19 cellular contexts compared by ENCODE assay signal in genomic region chr22:27463121-27463520, GRCh38.
DNase-seq lines count a peak whose midpoint lies in the region; ATAC-seq and TF ChIP-seq lines count a peak whose summit lies in the region.
"Had no signal": no experiment of that assay in that cellular context is flagged by ENCODE, and none has a peak within 500 bp of the region (broad histone marks: within the 10 kb centered on the region; RNA-seq: fewer than 3 reads in every experiment).

No MANE protein-coding gene starts in this region.

- H4K5ac ChIP-seq in IMR-90 (ENCODE audit: low read depth, low read length) = no peak overlapping the region

- H3K4me1 ChIP-seq in IMR-90 (ENCODE audit: control insufficient read depth, insufficient read depth, low read length) = peaks cover 22% of the 10 kb centered on the region

- H4K8ac ChIP-seq in IMR-90 (ENCODE audit: low read depth in 2 of 2, low read length in 2 of 2) = no peak overlapping the region; a peak in 1 of 4 replicates

- no peak for TF ChIP-seq CTCF in IMR-90 (conservative IDR thresholded peaks at IDR 0.05; ENCODE audit: low read depth, low read length)
- no peak for TF ChIP-seq CTCF in dorsolateral prefrontal cortex (IDR thresholded peaks at IDR 0.05 in 54 of 56, conservative IDR thresholded peaks at IDR 0.05 in 2 of 56; ENCODE audit: low read depth in 1 of 56, partially characterized antibody in 56 of 56)

- H4K20me1 ChIP-seq in IMR-90 (ENCODE audit: insufficient read depth, low read length) = no peaks in the 10 kb centered on the region

- H3K9me3 ChIP-seq in IMR-90 (ENCODE audit: control insufficient read depth, insufficient read depth, low read length) = peaks cover 3% of the 10 kb centered on the region; the same call in 1 of the 2 replicates

- H3K27me3 ChIP-seq in IMR-90 (ENCODE audit: control insufficient read depth, insufficient read depth, low read length) = no peaks in the 10 kb centered on the region
- H3K27me3 ChIP-seq in dorsolateral prefrontal cortex = peaks cover 0 to 11% (median 0%) of the 10 kb centered on the region in 45 donors
- H3K27me3 ChIP-seq in layer of hippocampus (ENCODE audit: control insufficient read depth, insufficient read depth, low read length) = no peaks in the 10 kb centered on the region

- no TSS peak for BruUV-seq in IMR-90 (replicated peaks; lab: Mats Ljungman, UMichigan)

- CTCF ChIA-PET in IMR-90 (lab: Yijun Ruan, JAX) = no interaction called here

- in situ Hi-C loops in IMR-90 (cut with MboI; ENCODE audit: low sequenced_read_pairs) = no loop called here

- peak overlapping the region; percentile 76 for H3K4ac ChIP-seq in IMR-90 (ENCODE audit: low read depth, low read length)

- dilution Hi-C loops in IMR-90 (cut with HindIII; ENCODE audit: low sequenced_read_pairs, unreplicated experiment) = no loop called here

- H3K23ac ChIP-seq in IMR-90 (ENCODE audit: low read depth, low read length) = no peak overlapping the region

- no peaks in the 10 kb centered on the region for H3K79me1 ChIP-seq in IMR-90 (ENCODE audit: low read depth in 1 of 2, low read length in 2 of 2)

- H3K4me3 ChIP-seq in IMR-90 (ENCODE audit: insufficient read depth, low read depth, low read length) (no peak overlapping the region), dorsolateral prefrontal cortex (no peak overlapping the region)

- H4K91ac ChIP-seq in IMR-90 (ENCODE audit: insufficient read depth, low read depth, low read length) = peak overlapping the region; percentile 43

- no peak overlapping the region for H2BK5ac ChIP-seq in IMR-90 (ENCODE audit: low read depth, low read length, poor library complexity, severe bottlenecking)

- TF ChIP-seq POLR2A in IMR-90 (IDR thresholded peaks at IDR 0.05; ENCODE audit: low read depth, low read length) = no peak

- TF ChIP-seq RAD21 in IMR-90 (IDR thresholded peaks at IDR 0.05; ENCODE audit: low read length) = no peak

- peak overlapping the region; percentile 79 for H2AK5ac ChIP-seq in IMR-90 (ENCODE audit: low read depth, low read length)

- peak overlapping the region; percentile 98 for H2BK120ac ChIP-seq in IMR-90 (ENCODE audit: low read depth, low read length)

- peak overlapping the region; percentile 36; the same call in 1 of the 3 replicates for H2BK15ac ChIP-seq in IMR-90 (ENCODE audit: low read depth, low read length)

- no peak for DNase-seq in IMR-90
- no peak for DNase-seq in dorsolateral prefrontal cortex
- no peak for DNase-seq in mucosa of gallbladder (ENCODE audit: low spot score)
- no peak for DNase-seq in activated CD4-positive, alpha-beta T cell treated with anti-CD3 and anti-CD28 coated beads for 4 hours
- DNase-seq in NCI-H82 treated with DMSO at 0.1 percent for 48 hours (lab: John Stamatoyannopoulos, UW; ENCODE audit: unreplicated experiment) = no peak
- DNase-seq: ACHN, AML-193, HCEC 1CT, KBM-7, NCI-H1417 treated with DMSO at 0.1 percent for 48 hours, NCI-H187 treated with DMSO at 0.1 percent for 48 hours, NCI-H2227 treated with DMSO at 0.1 percent for 48 hours, NCI-H510A treated with DMSO at 0.1 percent for 48 hours, NCI-H774, SIG-M5 had no signal

- H3K18ac ChIP-seq in IMR-90 (ENCODE audit: low read depth, low read length) = no peak overlapping the region

- peak overlapping the region; percentile 71 for H2BK20ac ChIP-seq in IMR-90 (ENCODE audit: low read depth, low read length)

- peaks cover 16% of the 10 kb centered on the region for H3K9me1 ChIP-seq in IMR-90 (ENCODE audit: insufficient read depth, low read length)

- WGBS in IMR-90 (ENCODE audit: extremely low coverage in 2 of 2, insufficient read length in 1 of 2), 2 experiments = 67% methylated on average over 6 of the region's 11 CpGs; no CpG with 5 or more reads in 1 of the 2 experiments

- no peak for ATAC-seq in IMR-90 (ENCODE audit: low read depth)
- ATAC-seq in GM19035 (IDR thresholded peaks at IDR 0.05; ENCODE audit: unreplicated experiment) = no peak

- no peak overlapping the region for H2AK9ac ChIP-seq in IMR-90 (replicated peaks; ENCODE audit: low read depth, low read length, poor library complexity)

- H3K27ac ChIP-seq in IMR-90 (ENCODE audit: insufficient read depth, low read length) (no peak overlapping the region), dorsolateral prefrontal cortex (peak overlapping the region in 46 of 59 donors; percentile 31 to 97 (median 83)), layer of hippocampus (ENCODE audit: low read depth, low read length) (peak overlapping the region; percentile 79)
- H3K27ac ChIP-seq: C4-2B, RWPE1 had no signal

- peak overlapping the region; percentile 59 for H3K14ac ChIP-seq in IMR-90 (replicated peaks; ENCODE audit: low read depth, low read length)

- H2AFZ ChIP-seq in IMR-90 (replicated peaks; ENCODE audit: low read length, poor library complexity) = peak overlapping the region; percentile 36

- POLR2A ChIA-PET in IMR-90 (lab: Charles Lee; ENCODE audit: unreplicated experiment) = no interaction called here

- H3K9ac ChIP-seq in IMR-90 (ENCODE audit: low read depth, low read length) = no peak overlapping the region

- H3K56ac ChIP-seq in IMR-90 (ENCODE audit: extremely low read depth, insufficient read depth, low read length) = no peak overlapping the region

- H3K36me3 ChIP-seq in IMR-90 (ENCODE audit: control insufficient read depth, insufficient read depth, low read length) = no peaks in the 10 kb centered on the region

- intact Hi-C loops in IMR-90 (cut with micrococcal nuclease) = no loop called here
- intact Hi-C loops in dorsolateral prefrontal cortex (cut with DNase I) = loop anchor here in 1 of 2 donors (2.0 kb wide), 1 partner anchor 18 kb away; no protein-coding TSS in a partner anchor

- no peak overlapping the region for H3K4me2 ChIP-seq in IMR-90 (ENCODE audit: low read depth, low read length)

TF ChIP-seq in IMR-90, 13 proteins besides CTCF, POLR2A, EP300 and RAD21:
- TF ChIP-seq FOS (IDR thresholded peaks at IDR 0.05; ENCODE audit: low read depth, low read length) (no peak), CEBPB (IDR thresholded peaks at IDR 0.05; ENCODE audit: low read depth, low read length) (no peak), MXI1 (IDR thresholded peaks at IDR 0.05; ENCODE audit: borderline replicate concordance, low read depth, low read length) (no peak)
